ENCODE assay signal across 15 cellular contexts in genomic region chr14:102759416-102759815, GRCh38. TPM values are rescaled to one million over a fixed set of nuclear protein-coding genes. Genes with fewer than 3 reads are reported as not detected.
DNase-seq lines count a peak whose midpoint lies in the region; ATAC-seq and TF ChIP-seq lines count a peak whose summit lies in the region.
"Had no signal": no experiment of that assay in that cellular context is flagged by ENCODE, and none has a peak within 500 bp of the region (broad histone marks: within the 10 kb centered on the region; RNA-seq: fewer than 3 reads in every experiment).

No MANE protein-coding gene starts in this region.

- H3K4me1 ChIP-seq in thyroid gland, result peaks cover 5 to 12% of the 10 kb centered on the region in 2 donors
- peaks cover 2% of the 10 kb centered on the region for H3K4me1 ChIP-seq in mesendoderm (ENCODE audit: control insufficient read depth, low read depth, low read length)
- H3K4me1 ChIP-seq: transverse colon had no signal

- intact Hi-C loops in thyroid gland (cut with DNase I), result no loop called here

- H2BK120ac ChIP-seq in mesendoderm (ENCODE audit: low read depth, low read length), result no peak overlapping the region

- no peaks in the 10 kb centered on the region for H3K27me3 ChIP-seq in thyroid gland
- H3K27me3 ChIP-seq in mesendoderm (ENCODE audit: insufficient read depth, low read length, poor library complexity), result no peaks in the 10 kb centered on the region
- H3K27me3 ChIP-seq: transverse colon had no signal

- no peak overlapping the region for H2AK5ac ChIP-seq in mesendoderm (ENCODE audit: low read length)

- no peak overlapping the region for H3K9ac ChIP-seq in mesendoderm (ENCODE audit: low read length)
- H3K9ac ChIP-seq: KMS-11 had no signal

- no peak overlapping the region for H3K4me2 ChIP-seq in mesendoderm (ENCODE audit: low read length)
- H3K4me2 ChIP-seq: KMS-11 had no signal

- no peak for ATAC-seq in HG02610 (IDR thresholded peaks at IDR 0.05; ENCODE audit: unreplicated experiment)
- ATAC-seq: activated T-helper 17 cell treated with anti-CD3 and anti-CD28 coated beads, Interleukin-2, amount 50 U/mL, for 72 hours; left lobe of liver had no signal

- H3K27ac ChIP-seq in thyroid gland (no peak overlapping the region), mesendoderm (ENCODE audit: low read depth, low read length) (no peak overlapping the region)
- H3K27ac ChIP-seq: KMS-11, transverse colon had no signal

- DNase-seq in COR-L47 (lab: John Stamatoyannopoulos, UW) (peak; percentile 58), GDM1 (lab: John Stamatoyannopoulos, UW) (peak; percentile 14), NCI-H524 treated with DMSO at 0.1 percent for 48 hours (lab: John Stamatoyannopoulos, UW) (peak; percentile 13), dermis blood vessel endothelial cell (peak; percentile 77), thyroid gland (no peak), mesendoderm (no peak)
- DNase-seq: activated CD8-positive, alpha-beta memory T cell treated with anti-CD3 and anti-CD28 coated beads for 24 hours; central memory CD4-positive, alpha-beta T cell; NCI-H187; stimulated activated CD4-positive, alpha-beta T cell treated with anti-CD3 and anti-CD28 coated beads, Interleukin-4, amount 100 ng/mL, for 24 hours; transverse colon had no signal

- WGBS in thyroid gland, 2 donors, result 58 to 74% methylated on average over 5 of the region's 5 CpGs
- no CpG with 5 or more reads among the region's 5 CpGs for WGBS in mesendoderm (ENCODE audit: extremely low coverage, insufficient coverage, low lambda C conversion rate)

- TF ChIP-seq POLR2A in thyroid gland (IDR thresholded peaks at IDR 0.05), result no peak

- H3K4me3 ChIP-seq in thyroid gland (replicated peaks in 1 of 3) (no peak overlapping the region), mesendoderm (ENCODE audit: low read length) (no peak overlapping the region)
- H3K4me3 ChIP-seq: transverse colon had no signal

- no peaks in the 10 kb centered on the region for H3K79me2 ChIP-seq in mesendoderm (ENCODE audit: control insufficient read depth, insufficient read depth, low read length)

- H3K23ac ChIP-seq in mesendoderm (ENCODE audit: low read length), result no peak overlapping the region

- H3K56ac ChIP-seq in mesendoderm (ENCODE audit: low read length), result no peak overlapping the region

- no peak overlapping the region for H4K5ac ChIP-seq in mesendoderm (ENCODE audit: low read length)

- no peak overlapping the region for H4K8ac ChIP-seq in mesendoderm (ENCODE audit: low read depth, low read length)

- H3K36me3 ChIP-seq in thyroid gland (no peaks in the 10 kb centered on the region), mesendoderm (ENCODE audit: control insufficient read depth, insufficient read depth, low read length) (no peaks in the 10 kb centered on the region)
- H3K36me3 ChIP-seq: transverse colon had no signal

- H2BK15ac ChIP-seq in mesendoderm (replicated peaks; ENCODE audit: low read depth), result no peak overlapping the region

- H3K9me3 ChIP-seq in thyroid gland, result no peaks in the 10 kb centered on the region
- H3K9me3 ChIP-seq: transverse colon had no signal

- H2BK5ac ChIP-seq in mesendoderm (ENCODE audit: low read length), result no peak overlapping the region

- no peak overlapping the region for H3K18ac ChIP-seq in mesendoderm (ENCODE audit: low read length)

- no peak overlapping the region for H3K4ac ChIP-seq in mesendoderm (ENCODE audit: low read depth, low read length)

- no peak for TF ChIP-seq CTCF in thyroid gland (IDR thresholded peaks at IDR 0.05)

- H3K79me1 ChIP-seq in mesendoderm (ENCODE audit: low read length), result no peaks in the 10 kb centered on the region

RNA-seq across cellular contexts. Expression of gene TRAF3, which starts 17.8 kb away (rescaled TPM):
- total RNA-seq in dermis blood vessel endothelial cell (27.6 and 30.3 TPM in 2 replicates), thyroid gland (10 to 100 TPM; 15.9 to 24.9 (median 18.6) TPM)
- 5.2 TPM for polyA plus RNA-seq in mesendoderm (2013, experiment 1 of 2)
- 5.6 TPM for polyA plus RNA-seq in mesendoderm (2013, experiment 2 of 2)

Comparison
In these comparisons a context has a peak if more than half of its experiments do, and no peak if none do; other contexts are left out.
1. DNase-seq: peak in COR-L47 (single experiment), GDM1 (single experiment), NCI-H524 treated with DMSO at 0.1 percent for 48 hours (single experiment) and dermis blood vessel endothelial cell (single experiment); none in thyroid gland (0 of 2) and mesendoderm (single experiment).